ENCODE assay signal across 31 cellular contexts in the genomic region with DNA sequence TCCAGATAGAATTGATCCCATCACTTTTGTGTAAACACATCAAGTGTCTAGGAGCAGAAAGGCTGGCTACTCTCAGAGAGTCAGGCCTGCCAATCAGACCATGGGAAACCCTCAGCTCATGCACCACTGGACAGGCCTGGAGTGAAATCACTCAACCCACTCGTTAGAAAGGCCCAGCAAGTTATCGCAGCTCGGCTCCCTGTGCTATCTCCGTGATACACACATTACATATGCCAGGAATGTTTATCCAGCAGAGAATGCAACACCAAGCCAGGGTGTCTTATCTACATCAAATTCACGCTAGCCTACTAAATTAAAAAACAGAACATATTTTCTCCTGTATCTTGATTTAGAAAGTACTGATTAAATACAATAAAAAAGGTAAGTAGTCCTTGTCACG.
A peak's percentile ranks its signal among the peaks of the same experiment; 100 is the strongest.
DNase-seq lines count a peak whose midpoint lies in the region; ATAC-seq and TF ChIP-seq lines count a peak whose summit lies in the region.
"Had no signal": no experiment of that assay in that cellular context is flagged by ENCODE, and none has a peak within 500 bp of the region (broad histone marks: within the 10 kb centered on the region; RNA-seq: fewer than 3 reads in every experiment).

No MANE protein-coding gene starts in this region.

- H3K4me3 ChIP-seq in Panc1 (ENCODE audit: low read depth in 2 of 2, low read length in 2 of 2) (no peak overlapping the region), hepatocyte (no peak overlapping the region)
- H3K4me3 ChIP-seq: ascending aorta, skin epidermis had no signal

- no peaks in the 10 kb centered on the region for H3K27me3 ChIP-seq in Panc1 (ENCODE audit: control insufficient read depth, insufficient read depth, low read length)
- H3K27me3 ChIP-seq in hepatocyte: no peaks in the 10 kb centered on the region
- H3K27me3 ChIP-seq: ascending aorta had no signal

- WGBS in hepatocyte (ENCODE audit: low lambda C conversion rate, missing lambda C conversion rate): 70% methylated on average over 6 of the region's 6 CpGs

- DNase-seq in Calu3 (peak; percentile 14), Panc1 (ENCODE audit: low read depth, low spot score) (no peak), hepatocyte (ENCODE audit: low spot score) (peak; percentile 53), omental fat pad (ENCODE audit: low spot score) (no peak), NCI-H1694 (lab: John Stamatoyannopoulos, UW) (no peak)
- DNase-seq in stimulated activated naive CD8-positive, alpha-beta T cell treated with anti-CD3 and anti-CD28 coated beads, Interleukin-15, Interleukin-2, amounts not matched to agents 100 U/mL and 50 U/mL, for 24 hours: no peak
- no peak for DNase-seq in activated CD4-positive, alpha-beta T cell treated with anti-CD3 and anti-CD28 coated beads for 1 hour
- DNase-seq: ACHN; activated B cell treated with CpG ODN at 0.5 μM for 24 hours; activated CD4-positive, alpha-beta T cell treated with anti-CD3 and anti-CD28 coated beads, Interleukin-2, amount 50 U/mL, for 4 hours; activated CD8-positive, alpha-beta memory T cell treated with anti-CD3 and anti-CD28 coated beads, Interleukin-2, amount 50 U/mL, for 48 hours; DMS79 treated with DMSO at 0.1 percent for 48 hours; hippocampal formation; mammary epithelial cell; naive B cell; NCI-H1092 treated with DMSO at 0.1 percent for 48 hours; NCI-H2029; NCI-H345; NCI-H774; OCI-M1; SHP77; T-helper 9 cell had no signal

- no peak overlapping the region for H3K27ac ChIP-seq in Panc1 (ENCODE audit: low read length)
- peak overlapping the region; percentile 58 for H3K27ac ChIP-seq in hepatocyte
- H3K27ac ChIP-seq: ascending aorta, HL-60 had no signal

- H4K20me1 ChIP-seq in hepatocyte (ENCODE audit: insufficient read depth, poor library complexity, severe bottlenecking): no peaks in the 10 kb centered on the region

- no peak overlapping the region for H3K4me3 Mint-ChIP-seq in Calu3 (ENCODE audit: low read depth, unreplicated experiment)
- H3K4me3 Mint-ChIP-seq: activated B cell treated with CpG ODN at 0.5 μM for 24 hours; activated naive CD8-positive, alpha-beta T cell; central memory CD8-positive, alpha-beta T cell; IgD-negative memory B cell; naive B cell had no signal

- no peaks in the 10 kb centered on the region for H3K9me2 ChIP-seq in hepatocyte (replicated peaks; ENCODE audit: insufficient read depth)

- no TSS peak for BruUV-seq in Calu3 (replicated peaks; lab: Mats Ljungman, UMichigan)
- BruUV-seq in Panc1 (replicated peaks; lab: Mats Ljungman, UMichigan): no TSS peak

- H3K27me3 Mint-ChIP-seq in Calu3 (ENCODE audit: unreplicated experiment): no peaks in the 10 kb centered on the region
- H3K27me3 Mint-ChIP-seq: activated B cell treated with CpG ODN at 0.5 μM for 24 hours, IgD-negative memory B cell had no signal

- H3K9me3 ChIP-seq in Panc1 (ENCODE audit: control insufficient read depth, insufficient read depth, low read depth, low read length): no peaks in the 10 kb centered on the region
- H3K9me3 ChIP-seq in hepatocyte (ENCODE audit: low read depth): no peaks in the 10 kb centered on the region
- H3K9me3 ChIP-seq: ascending aorta had no signal

- no peaks in the 10 kb centered on the region for H3K9me3 Mint-ChIP-seq in Calu3 (ENCODE audit: low read depth, unreplicated experiment)
- H3K9me3 Mint-ChIP-seq: activated B cell treated with CpG ODN at 0.5 μM for 24 hours; activated T-helper 2 cell treated with anti-CD3 and anti-CD28 coated beads, Interferon-gamma antibody, Interleukin-2, Interleukin-4, amounts not matched to agents 10 μg/mL and 5 μg/mL and 100 μg/mL, durations not matched to agents 14 hours and 24 hours and 36 hours; central memory CD8-positive, alpha-beta T cell; naive B cell had no signal

- peaks cover 14% of the 10 kb centered on the region for H3K4me1 Mint-ChIP-seq in Calu3 (ENCODE audit: low read depth, unreplicated experiment)
- H3K4me1 Mint-ChIP-seq: activated B cell treated with CpG ODN at 0.5 μM for 24 hours; central memory CD8-positive, alpha-beta T cell; IgD-negative memory B cell; naive B cell had no signal

- H3K36me3 ChIP-seq in Panc1 (ENCODE audit: control insufficient read depth, insufficient read depth, low read length) (no peaks in the 10 kb centered on the region), hepatocyte (replicated peaks; ENCODE audit: insufficient read depth, low read depth) (no peaks in the 10 kb centered on the region)
- H3K36me3 ChIP-seq: ascending aorta had no signal

- ATAC-seq in Panc1 (peak; percentile 53; the same call in 1 of the 2 replicates), omental fat pad (ENCODE audit: low FRiP score) (peak; percentile 67), GM21423 (IDR thresholded peaks at IDR 0.05; ENCODE audit: unreplicated experiment) (no peak)
- no peak for ATAC-seq in stimulated activated naive CD8-positive, alpha-beta T cell treated with anti-CD3 and anti-CD28 coated beads, Interleukin-15, Interleukin-2, amounts not matched to agents 100 U/mL and 50 U/mL, for 24 hours
- ATAC-seq: HCT116 had no signal

- no peaks in the 10 kb centered on the region for H3K36me3 Mint-ChIP-seq in Calu3 (ENCODE audit: insufficient read depth, unreplicated experiment)
- H3K36me3 Mint-ChIP-seq: activated naive CD8-positive, alpha-beta T cell; IgD-negative memory B cell; naive B cell had no signal

- intact Hi-C loops in Calu3 (cut with micrococcal nuclease; ENCODE audit: unreplicated experiment) (no loop called here), Panc1 (cut with micrococcal nuclease; ENCODE audit: unreplicated experiment) (no loop called here)

- no peaks in the 10 kb centered on the region for H3K4me1 ChIP-seq in Panc1 (ENCODE audit: control insufficient read depth, insufficient read depth, low read length)
- peaks cover 40% of the 10 kb centered on the region for H3K4me1 ChIP-seq in hepatocyte (ENCODE audit: insufficient read depth)
- H3K4me1 ChIP-seq: ascending aorta had no signal

- H2AFZ ChIP-seq in hepatocyte: no peak overlapping the region

- CTCF ChIA-PET in Calu3 (lab: Charles Lee): no interaction called here
- CTCF ChIA-PET in Panc1 (lab: Charles Lee): no interaction called here

- H3K27ac Mint-ChIP-seq in Calu3 (ENCODE audit: unreplicated experiment): no peak overlapping the region
- H3K27ac Mint-ChIP-seq: activated B cell treated with CpG ODN at 0.5 μM for 24 hours; activated naive CD8-positive, alpha-beta T cell; activated T-helper 2 cell treated with anti-CD3 and anti-CD28 coated beads, Interferon-gamma antibody, Interleukin-2, Interleukin-4, amounts not matched to agents 10 μg/mL and 5 μg/mL and 100 μg/mL, durations not matched to agents 14 hours and 24 hours and 36 hours; naive B cell had no signal

- no peak overlapping the region for H3K4me2 ChIP-seq in hepatocyte

- TF ChIP-seq CTCF in Calu3 (IDR thresholded peaks at IDR 0.05; ENCODE audit: unreplicated experiment): no peak
- no peak for TF ChIP-seq CTCF in Panc1 (IDR thresholded peaks at IDR 0.05)
- no peak for TF ChIP-seq CTCF in hepatocyte (IDR thresholded peaks at IDR 0.05; ENCODE audit: poor library complexity)
- TF ChIP-seq CTCF in omental fat pad (IDR thresholded peaks at IDR 0.05): no peak

- H3K79me2 ChIP-seq in hepatocyte: no peaks in the 10 kb centered on the region

- in situ Hi-C loops in Panc1 (cut with HindIII; ENCODE audit: low pct_unique_long_range_greater_than_20kb, low sequenced_read_pairs): no loop called here

- POLR2A ChIA-PET in Panc1 (lab: Charles Lee): no interaction called here

Comparison
In these comparisons a context has a peak if more than half of its experiments do, and no peak if none do; other contexts are left out.
1. DNase-seq: peak in Calu3 (single experiment) and hepatocyte (single experiment); none in Panc1 (single experiment), omental fat pad (single experiment), stimulated activated naive CD8-positive, alpha-beta T cell treated with anti-CD3 and anti-CD28 coated beads, Interleukin-15, Interleukin-2, amounts not matched to agents 100 U/mL and 50 U/mL, for 24 hours (single experiment), activated CD4-positive, alpha-beta T cell treated with anti-CD3 and anti-CD28 coated beads for 1 hour (single experiment) and NCI-H1694 (single experiment).
2. ATAC-seq: peak in Panc1 (single experiment) and omental fat pad (single experiment); none in stimulated activated naive CD8-positive, alpha-beta T cell treated with anti-CD3 and anti-CD28 coated beads, Interleukin-15, Interleukin-2, amounts not matched to agents 100 U/mL and 50 U/mL, for 24 hours (single experiment) and GM21423 (single experiment).